In the genomic region with DNA sequence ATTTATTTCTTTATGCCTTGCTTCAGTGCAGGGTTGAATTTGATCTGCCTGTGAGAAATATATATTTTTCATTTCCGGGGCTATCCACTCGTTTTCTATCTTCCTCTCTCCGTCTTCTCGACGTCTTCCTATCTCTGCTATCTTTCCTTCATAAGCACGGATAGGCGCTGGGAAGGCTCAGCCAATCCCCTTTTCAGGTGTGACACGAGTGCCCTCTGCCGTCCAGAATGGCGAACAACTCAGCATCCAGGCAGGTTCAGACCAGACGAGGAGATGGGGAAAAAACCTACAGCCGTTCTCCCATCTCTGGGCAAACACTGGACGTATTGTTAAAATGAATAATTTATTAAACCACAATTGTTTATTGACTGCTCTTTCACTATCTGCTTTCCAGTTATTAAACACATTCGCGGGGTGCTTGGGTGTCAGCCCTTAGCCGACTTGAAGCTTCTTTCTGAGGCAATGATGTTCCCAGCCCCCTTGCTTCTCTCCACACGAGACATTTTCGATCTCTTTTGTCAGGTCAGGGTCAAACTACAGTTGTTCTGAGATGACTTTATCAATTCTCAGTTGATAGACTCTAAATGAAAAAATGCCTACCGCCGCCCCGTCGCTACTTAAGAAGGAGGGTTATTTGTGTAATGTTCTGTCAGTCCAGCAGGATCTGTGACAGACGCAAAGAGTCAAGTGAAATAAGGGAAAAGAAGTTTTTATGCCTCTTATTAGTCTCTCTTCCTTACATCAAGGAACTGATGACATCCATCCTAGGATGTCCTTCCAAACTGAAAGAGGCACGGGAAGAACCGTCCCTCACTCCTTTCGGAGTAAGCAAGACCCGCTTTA, we compare ENCODE assay signal across 8 cellular contexts.
DNase-seq lines count a peak whose midpoint lies in the region; ATAC-seq, FAIRE-seq and TF ChIP-seq lines count a peak whose summit lies in the region.

No MANE protein-coding gene starts in this region.

- ATAC-seq in HG03354 (IDR thresholded peaks at IDR 0.05; ENCODE audit: poor library complexity, severe bottlenecking, unreplicated experiment), result peak; percentile 95
- ATAC-seq in left ventricle myocardium superior, result peak; percentile 94
- ATAC-seq in GM21528 (IDR thresholded peaks at IDR 0.05; ENCODE audit: low FRiP score, unreplicated experiment), result no peak

- peak in 4 of 6 experiments; percentile 32 to 74 (median 58) for TF ChIP-seq CTCF in adrenal gland (IDR thresholded peaks at IDR 0.05)
- peak; percentile 91 for TF ChIP-seq CTCF in retinal pigment epithelial cell (conservative IDR thresholded peaks at IDR 0.05; ENCODE audit: low read depth, low read length)

- H3K4me3 ChIP-seq in adrenal gland, result no peak overlapping the region
- H3K4me3 ChIP-seq in retinal pigment epithelial cell (ENCODE audit: low read length), result no peak overlapping the region

- no peaks in the 10 kb centered on the region for H3K9me3 ChIP-seq in adrenal gland (replicated peaks in 1 of 3)

- TF ChIP-seq POLR2A in GM12892 (IDR thresholded peaks at IDR 0.05; ENCODE audit: low read depth, low read length), result no peak
- TF ChIP-seq POLR2A in adrenal gland (IDR thresholded peaks at IDR 0.05), result no peak

- H3K27me3 ChIP-seq in adrenal gland, result no peaks in the 10 kb centered on the region

- DNase-seq in ACHN (peak; percentile 64), GM12892 (ENCODE audit: insufficient read length) (peak; percentile 32), NCI-H774 (lab: John Stamatoyannopoulos, UW) (peak; percentile 67), adrenal gland (peak; percentile 35 to 91 (median 51)), left ventricle myocardium superior (peak; percentile 82), retinal pigment epithelial cell (ENCODE audit: low read depth) (no peak)

- H3K27ac ChIP-seq in adrenal gland, result no peak overlapping the region

- peaks cover 0 to 9% of the 10 kb centered on the region in 2 donors for H3K4me1 ChIP-seq in adrenal gland (replicated peaks in 1 of 2)

- H3K36me3 ChIP-seq in adrenal gland (replicated peaks in 1 of 2), result no peaks in the 10 kb centered on the region

- in situ Hi-C loops in ACHN (cut with HindIII; ENCODE audit: low pct_ligation_motif_present, low pct_unique_long_range_greater_than_20kb, low sequenced_read_pairs), result no loop called here

- intact Hi-C loops in adrenal gland (cut with DNase I), result no loop called here
- intact Hi-C loops in left ventricle myocardium superior (cut with micrococcal nuclease), result no loop called here

- FAIRE-seq in GM12892 (lab: Jason Lieb, UNC), result peak; percentile 87

- 29 to 33% (median 31%) methylated on average over 27 of the region's 27 CpGs for WGBS in adrenal gland, 4 donors
